Comparison of ENCODE assay signal across 10 cellular contexts in the genomic region with DNA sequence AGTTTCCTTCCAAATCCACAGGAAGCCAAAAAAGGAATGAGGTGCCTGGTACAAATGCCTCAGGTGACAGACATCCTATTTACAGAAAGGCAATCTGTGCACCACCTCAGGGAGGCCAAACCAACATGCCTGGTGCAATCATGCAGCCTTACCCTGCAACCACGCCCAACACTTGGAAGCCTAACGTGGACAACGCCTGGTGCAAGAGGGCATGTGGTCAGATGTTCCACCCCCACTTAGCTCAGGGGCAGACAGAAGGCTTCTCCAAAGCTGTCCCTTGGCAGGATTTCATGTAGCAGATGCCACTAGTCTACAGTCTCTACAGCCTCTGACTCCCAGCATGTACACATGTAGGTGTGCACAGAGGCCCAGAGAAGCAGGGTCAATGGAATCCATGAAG.
"Had no signal": no experiment of that assay in that cellular context is flagged by ENCODE, and none has a peak within 500 bp of the region (broad histone marks: within the 10 kb centered on the region; RNA-seq: fewer than 3 reads in every experiment).

No MANE protein-coding gene starts in this region.

- H3K4me1 ChIP-seq: uterus had no signal

- H3K79me2 ChIP-seq: hepatocyte had no signal

- H3K4me2 ChIP-seq: hepatocyte had no signal

- H2AFZ ChIP-seq: hepatocyte had no signal

- DNase-seq: activated CD4-positive, alpha-beta T cell treated with anti-CD3 and anti-CD28 coated beads for 4 hours; activated CD8-positive, alpha-beta memory T cell treated with anti-CD3 and anti-CD28 coated beads for 24 hours; activated naive CD4-positive, alpha-beta T cell treated with anti-CD3 and anti-CD28 coated beads, Interleukin-2, amount 10 ng/mL, durations not matched to agents 7 days and 5 days; caudate nucleus; effector memory CD4-positive, alpha-beta T cell; sigmoid colon; stimulated activated CD4-positive, alpha-beta T cell treated with anti-CD3 and anti-CD28 coated beads, Interleukin-4, amount 100 ng/mL, for 1 hour; stimulated activated CD8-positive, alpha-beta memory T cell treated with anti-CD3 and anti-CD28 coated beads, Interleukin-4, amount 100 ng/mL, for 48 hours; uterus had no signal

- H3K4me3 ChIP-seq: hepatocyte, sigmoid colon, uterus had no signal

- H3K9me3 ChIP-seq: sigmoid colon, uterus had no signal

- H3K27me3 ChIP-seq: hepatocyte, sigmoid colon, uterus had no signal

- H3K36me3 ChIP-seq: sigmoid colon, uterus had no signal

- H3K27ac ChIP-seq: hepatocyte had no signal
